In genomic region chr15:76153241-76154197, GRCh38 we compare ENCODE assay signal across 9 cellular contexts.
"Had no signal": no experiment of that assay in that cellular context is flagged by ENCODE, and none has a peak within 500 bp of the region (broad histone marks: within the 10 kb centered on the region; RNA-seq: fewer than 3 reads in every experiment).

No MANE protein-coding gene starts in this region.

- DNase-seq: activated B cell treated with CpG ODN at 0.5 μM for 24 hours; activated CD4-positive, alpha-beta T cell treated with anti-CD3 and anti-CD28 coated beads, Interleukin-2, amount 10 ng/mL, durations not matched to agents 24 days and 14 days; central memory CD4-positive, alpha-beta T cell; left colon; naive thymus-derived CD4-positive, alpha-beta T cell; nucleus accumbens; stimulated activated CD4-positive, alpha-beta T cell treated with anti-CD3 and anti-CD28 coated beads, Interleukin-4, amount 100 ng/mL, for 1 hour; stimulated activated CD8-positive, alpha-beta memory T cell treated with anti-CD3 and anti-CD28 coated beads, Interleukin-4, amount 100 ng/mL, for 48 hours had no signal

- H3K27ac ChIP-seq: upper lobe of left lung had no signal

- H3K4me3 ChIP-seq: upper lobe of left lung had no signal

- H3K36me3 ChIP-seq: upper lobe of left lung had no signal

- H3K9me3 ChIP-seq: upper lobe of left lung had no signal

- ATAC-seq: left colon; naive thymus-derived CD4-positive, alpha-beta T cell had no signal

- H3K27me3 ChIP-seq: upper lobe of left lung had no signal
